Comparison of ENCODE assay signal across 21 cellular contexts in the genomic region with DNA sequence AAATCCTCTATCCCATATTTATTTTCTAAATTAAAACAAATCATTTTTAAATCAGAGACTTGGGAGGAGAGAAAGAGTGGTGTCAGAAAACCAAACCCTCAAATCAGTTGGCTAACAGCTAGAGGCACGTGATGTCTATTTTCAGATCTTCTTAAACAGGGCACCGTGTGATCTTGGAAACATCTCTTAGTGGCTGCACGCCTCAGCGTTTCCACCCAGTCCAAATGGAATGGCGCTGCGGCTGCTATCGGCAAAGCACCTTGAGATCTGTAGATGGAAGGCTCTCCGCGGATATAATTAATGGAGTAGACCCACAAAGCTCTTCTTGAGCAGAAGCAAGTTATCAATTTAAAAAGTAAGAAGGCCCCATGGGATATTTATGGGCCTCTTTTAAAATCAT.
"Had no signal": no experiment of that assay in that cellular context is flagged by ENCODE, and none has a peak within 500 bp of the region (broad histone marks: within the 10 kb centered on the region; RNA-seq: fewer than 3 reads in every experiment).

No MANE protein-coding gene starts in this region.

- H3K4me1 ChIP-seq: parathyroid adenoma, suprapubic skin had no signal

- DNase-seq: activated B cell treated with CpG ODN at 0.5 μM for 24 hours; activated CD4-positive, alpha-beta T cell treated with anti-CD3 and anti-CD28 coated beads, Interleukin-2, amount 10 ng/mL, durations not matched to agents 24 days and 14 days; activated CD8-positive, alpha-beta memory T cell treated with anti-CD3 and anti-CD28 coated beads, Interleukin-2, amount 50 U/mL, for 48 hours; activated gamma-delta T cell treated with Interleukin-2 at 50 U/mL for 16 hours; activated T-cell treated with anti-CD3 and anti-CD28 coated beads, Interleukin-2, amount 50 U/mL, for 72 hours; cortex of kidney; effector CD8-positive, alpha-beta T cell; foreskin melanocyte; left colon; midbrain; naive B cell; retina; stimulated activated CD4-positive, alpha-beta T cell treated with anti-CD3 and anti-CD28 coated beads, Interleukin-2, amount 100 ng/mL, for 48 hours had no signal

- H3K4me3 Mint-ChIP-seq: activated B cell treated with CpG ODN at 0.5 μM for 24 hours; activated CD4-positive, alpha-beta T cell treated with anti-CD3 and anti-CD28 coated beads, Interleukin-2, amount 10 ng/mL, durations not matched to agents 24 days and 14 days; activated naive CD8-positive, alpha-beta T cell; activated T-cell treated with anti-CD3 and anti-CD28 coated beads, Interleukin-2, amount 50 U/mL, for 72 hours; brain; central memory CD8-positive, alpha-beta T cell; naive B cell; stimulated activated memory B cell treated with anti-CD40 and anti-IgM and Interleukin-4, amounts not matched to agents 10 μg/mL and 1 μg/mL and 100 μg/mL, for 72 hours; type B pancreatic cell had no signal

- H3K9me3 ChIP-seq: suprapubic skin had no signal

- H3K36me3 ChIP-seq: suprapubic skin had no signal

- H3K4me1 Mint-ChIP-seq: activated CD4-positive, alpha-beta T cell treated with anti-CD3 and anti-CD28 coated beads, Interleukin-2, amount 10 ng/mL, durations not matched to agents 24 days and 14 days; central memory CD8-positive, alpha-beta T cell; naive B cell had no signal

- H3K36me3 Mint-ChIP-seq: activated naive CD8-positive, alpha-beta T cell; stimulated activated memory B cell treated with anti-CD40 and anti-IgM and Interleukin-4, amounts not matched to agents 10 μg/mL and 1 μg/mL and 100 μg/mL, for 72 hours had no signal

- H3K9me3 Mint-ChIP-seq: activated B cell treated with CpG ODN at 0.5 μM for 24 hours; activated CD4-positive, alpha-beta T cell treated with anti-CD3 and anti-CD28 coated beads, Interleukin-2, amount 10 ng/mL, durations not matched to agents 24 days and 14 days; activated T-cell treated with anti-CD3 and anti-CD28 coated beads, Interleukin-2, amount 50 U/mL, for 72 hours; brain; central memory CD8-positive, alpha-beta T cell; naive B cell; stimulated activated memory B cell treated with anti-CD40 and anti-IgM and Interleukin-4, amounts not matched to agents 10 μg/mL and 1 μg/mL and 100 μg/mL, for 72 hours; type B pancreatic cell had no signal

- H3K79me2 ChIP-seq: parathyroid adenoma had no signal

- H3K27me3 ChIP-seq: suprapubic skin had no signal

- H3K27ac Mint-ChIP-seq: activated B cell treated with CpG ODN at 0.5 μM for 24 hours; activated CD4-positive, alpha-beta T cell treated with anti-CD3 and anti-CD28 coated beads, Interleukin-2, amount 10 ng/mL, durations not matched to agents 24 days and 14 days; activated naive CD8-positive, alpha-beta T cell; activated T-cell treated with anti-CD3 and anti-CD28 coated beads, Interleukin-2, amount 50 U/mL, for 72 hours; stimulated activated memory B cell treated with anti-CD40 and anti-IgM and Interleukin-4, amounts not matched to agents 10 μg/mL and 1 μg/mL and 100 μg/mL, for 72 hours had no signal

- H3K27ac ChIP-seq: parathyroid adenoma, suprapubic skin had no signal

- H2AFZ ChIP-seq: parathyroid adenoma had no signal

- ATAC-seq: activated T-cell treated with anti-CD3 and anti-CD28 coated beads, Interleukin-2, amount 50 U/mL, for 72 hours; left colon; stimulated activated memory B cell treated with anti-CD40 and anti-IgM and Interleukin-4, amounts not matched to agents 10 μg/mL and 1 μg/mL and 100 μg/mL, for 72 hours had no signal

- H3K27me3 Mint-ChIP-seq: activated B cell treated with CpG ODN at 0.5 μM for 24 hours; activated CD4-positive, alpha-beta T cell treated with anti-CD3 and anti-CD28 coated beads, Interleukin-2, amount 10 ng/mL, durations not matched to agents 24 days and 14 days; activated naive CD8-positive, alpha-beta T cell; naive B cell; stimulated activated memory B cell treated with anti-CD40 and anti-IgM and Interleukin-4, amounts not matched to agents 10 μg/mL and 1 μg/mL and 100 μg/mL, for 72 hours; type B pancreatic cell had no signal

- H3K4me3 ChIP-seq: lung, suprapubic skin had no signal
